In genomic region chr12:124918622-124918988, GRCh38 we compare ENCODE assay signal across 8 cellular contexts. TPM values are rescaled to one million over a fixed set of nuclear protein-coding genes. Genes with fewer than 3 reads are reported as not detected.
DNase-seq lines count a peak whose midpoint lies in the region; ATAC-seq and TF ChIP-seq lines count a peak whose summit lies in the region.
"Not testable (repeated sequence)": the region's sequence is repeated elsewhere in the genome, so short reads cannot be mapped to it uniquely, and the experiment has no call there.

No MANE protein-coding gene starts in this region.

- peak overlapping the region; percentile 55; the same call in 1 of the 2 replicates for H2AFZ ChIP-seq in DND-41 (ENCODE audit: low read depth, low read length)
- H2AFZ ChIP-seq in OCI-LY3 (ENCODE audit: low read depth, low read length); fibroblast of lung (ENCODE audit: low read length): not testable (repeated sequence)

- H3K4me1 ChIP-seq in DND-41 (ENCODE audit: insufficient read depth, low read length) (peaks cover 72% of the 10 kb centered on the region), OCI-LY3 (ENCODE audit: low read length) (peaks cover 64% of the 10 kb centered on the region), fibroblast of lung (ENCODE audit: control insufficient read depth, extremely low read depth, insufficient read depth, low read length) (peaks cover 14% of the 10 kb centered on the region), mesodermal cell (ENCODE audit: control insufficient read depth, insufficient read depth, low read length, poor library complexity, severe bottlenecking) (peaks cover 39% of the 10 kb centered on the region), rectal smooth muscle tissue (ENCODE audit: control insufficient read depth, insufficient read depth, low read length) (peaks cover 29% of the 10 kb centered on the region), transverse colon (peaks cover 18 to 69% (median 49%) of the 10 kb centered on the region in 4 donors)

- CTCF ChIA-PET in activated CD8-positive, alpha-beta T cell treated with anti-CD3 and anti-CD28 coated beads, Interleukin-2, amount 10 ng/mL, durations not matched to agents 7 days and 5 days (lab: Charles Lee), result interaction anchor here (1.0 to 16.8 kb wide), 8 partner anchors 8 to 144 kb away, joined by 3 to 391 read pairs (median 3); no protein-coding TSS in a partner anchor

- H3K9me3 ChIP-seq in DND-41 (ENCODE audit: insufficient read depth, low read length, severe bottlenecking); OCI-LY3 (ENCODE audit: insufficient read depth, low read length); fibroblast of lung (ENCODE audit: control insufficient read depth, insufficient read depth, low read depth, low read length); mesodermal cell (ENCODE audit: control insufficient read depth, low read length); transverse colon: not testable (repeated sequence)

- not testable (repeated sequence) for H4K20me1 ChIP-seq in DND-41 (ENCODE audit: insufficient read depth, low read length); OCI-LY3 (ENCODE audit: insufficient read depth, low read length); fibroblast of lung (ENCODE audit: control insufficient read depth, extremely low read depth, insufficient read depth, low read length)

- H3K9ac ChIP-seq in DND-41 (ENCODE audit: low read depth, low read length) (peak overlapping the region; percentile 80), OCI-LY3 (ENCODE audit: low read length) (peak overlapping the region; percentile 100), rectal smooth muscle tissue (ENCODE audit: low read length) (peak overlapping the region; percentile 22)
- not testable (repeated sequence) for H3K9ac ChIP-seq in fibroblast of lung (ENCODE audit: insufficient read depth, low read length)

- POLR2A ChIA-PET in activated CD8-positive, alpha-beta T cell treated with anti-CD3 and anti-CD28 coated beads, Interleukin-2, amount 10 ng/mL, durations not matched to agents 7 days and 5 days (lab: Charles Lee), result interaction anchor here (1.0 to 7.4 kb wide), 7 partner anchors 9 to 75 kb away, joined by 3 to 134 read pairs (median 8); partner anchors contain the start of gene BRI3BP

- peaks cover 14% of the 10 kb centered on the region for H3K36me3 Mint-ChIP-seq in activated CD8-positive, alpha-beta T cell treated with anti-CD3 and anti-CD28 coated beads, Interleukin-2, amount 10 ng/mL, durations not matched to agents 7 days and 5 days (ENCODE audit: low read depth)

- not testable (repeated sequence) for TF ChIP-seq POLR2A in transverse colon (IDR thresholded peaks at IDR 0.05)

- H3K4me2 ChIP-seq in DND-41 (ENCODE audit: insufficient read depth, low read length) (peak overlapping the region; percentile 77), OCI-LY3 (ENCODE audit: low read length) (peak overlapping the region; percentile 98), fibroblast of lung (ENCODE audit: extremely low read depth, insufficient read depth, low read length) (peak overlapping the region; percentile 95)

- not testable (repeated sequence) for H3K4me3 ChIP-seq in DND-41 (ENCODE audit: low read depth in 1 of 2, low read length in 2 of 2); brain microvascular endothelial cell (ENCODE audit: low read depth, low read length); mesodermal cell (ENCODE audit: extremely low read depth, insufficient read depth, low read length, poor library complexity, severe bottlenecking); rectal smooth muscle tissue (ENCODE audit: low read length)
- peak overlapping the region; percentile 100 for H3K4me3 ChIP-seq in OCI-LY3 (ENCODE audit: low read length)
- peak overlapping the region in 1 of 4 experiments; percentile 46 for H3K4me3 ChIP-seq in fibroblast of lung (replicated peaks in 1 of 4; ENCODE audit: control extremely low read depth in 1 of 4, insufficient read depth in 1 of 4, low read depth in 3 of 4, low read length in 4 of 4)
- peak overlapping the region in 1 of 4 donors; percentile 39 for H3K4me3 ChIP-seq in transverse colon

- H3K79me2 ChIP-seq in DND-41 (ENCODE audit: insufficient read depth, low read length) (peaks cover 23% of the 10 kb centered on the region), OCI-LY3 (ENCODE audit: low read length) (peaks cover 11% of the 10 kb centered on the region), fibroblast of lung (ENCODE audit: control insufficient read depth, insufficient read depth, low read length) (peaks cover 15% of the 10 kb centered on the region)

- not testable (repeated sequence) for ATAC-seq in DND-41 (ENCODE audit: insufficient read depth, low read depth); activated CD8-positive, alpha-beta T cell treated with anti-CD3 and anti-CD28 coated beads, Interleukin-2, amount 10 ng/mL, durations not matched to agents 7 days and 5 days

- in situ Hi-C loops in brain microvascular endothelial cell (cut with HindIII; ENCODE audit: low pct_ligation_motif_present, low sequenced_read_pairs); transverse colon (cut with MboI; ENCODE audit: low pct_ligation_motif_present in 1 of 4, low pct_unique_long_range_greater_than_20kb in 1 of 4, low sequenced_read_pairs in 3 of 4): not testable (repeated sequence)

- H3K27me3 Mint-ChIP-seq in activated CD8-positive, alpha-beta T cell treated with anti-CD3 and anti-CD28 coated beads, Interleukin-2, amount 10 ng/mL, durations not matched to agents 7 days and 5 days (ENCODE audit: low read depth), result not testable (repeated sequence)

- H3K36me3 ChIP-seq in DND-41 (ENCODE audit: insufficient read depth, low read length); OCI-LY3 (replicated peaks; ENCODE audit: low read depth, low read length); brain microvascular endothelial cell (replicated peaks); fibroblast of lung (ENCODE audit: control insufficient read depth, insufficient read depth, low read length); mesodermal cell (ENCODE audit: control insufficient read depth, insufficient read depth, low read length); rectal smooth muscle tissue (ENCODE audit: control insufficient read depth, insufficient read depth, low read length); transverse colon: not testable (repeated sequence)

- peak overlapping the region; percentile 98 for H3K27ac Mint-ChIP-seq in activated CD8-positive, alpha-beta T cell treated with anti-CD3 and anti-CD28 coated beads, Interleukin-2, amount 10 ng/mL, durations not matched to agents 7 days and 5 days

- TF ChIP-seq EP300 in transverse colon (IDR thresholded peaks at IDR 0.05; ENCODE audit: low read depth), result not testable (repeated sequence)

- intact Hi-C loops in transverse colon (cut with DNase I; ENCODE audit: low total_unique reads), result not testable (repeated sequence)

- TF ChIP-seq CTCF in DND-41 (IDR thresholded peaks at IDR 0.05; ENCODE audit: borderline replicate concordance, extremely low read depth, low read length, poor library complexity, severe bottlenecking); OCI-LY3 (IDR thresholded peaks at IDR 0.05; ENCODE audit: low read depth, low read length); brain microvascular endothelial cell (IDR thresholded peaks at IDR 0.05; ENCODE audit: low read depth, low read length, missing control alignments); fibroblast of lung (conservative IDR thresholded peaks at IDR 0.05 in 1 of 2, IDR thresholded peaks at IDR 0.05 in 1 of 2; ENCODE audit: low read depth in 1 of 2, low read length in 2 of 2); transverse colon (IDR thresholded peaks at IDR 0.05): not testable (repeated sequence)

- DNase-seq in DND-41; activated CD8-positive, alpha-beta T cell treated with anti-CD3 and anti-CD28 coated beads, Interleukin-2, amount 10 ng/mL, durations not matched to agents 7 days and 5 days; brain microvascular endothelial cell; fibroblast of lung (ENCODE audit: low read depth in 2 of 2); transverse colon: not testable (repeated sequence)

- H3K9me3 Mint-ChIP-seq in activated CD8-positive, alpha-beta T cell treated with anti-CD3 and anti-CD28 coated beads, Interleukin-2, amount 10 ng/mL, durations not matched to agents 7 days and 5 days (ENCODE audit: insufficient read depth), result not testable (repeated sequence)

- not testable (repeated sequence) for H3K27me3 ChIP-seq in DND-41 (ENCODE audit: insufficient read depth, low read length, poor library complexity); OCI-LY3 (ENCODE audit: low read depth, low read length); brain microvascular endothelial cell (replicated peaks); fibroblast of lung (ENCODE audit: control insufficient read depth, insufficient read depth, low read length); rectal smooth muscle tissue (ENCODE audit: control insufficient read depth, insufficient read depth, low read length); transverse colon

- H3K27ac ChIP-seq in DND-41 (ENCODE audit: low read length) (peak overlapping the region; percentile 98), OCI-LY3 (ENCODE audit: low read length) (peak overlapping the region; percentile 98), brain microvascular endothelial cell (peak overlapping the region; percentile 100), fibroblast of lung (ENCODE audit: insufficient read depth, low read length) (peak overlapping the region; percentile 100), mesodermal cell (ENCODE audit: low read depth, low read length, severe bottlenecking) (peak overlapping the region; percentile 100), rectal smooth muscle tissue (ENCODE audit: low read depth, low read length) (peak overlapping the region; percentile 96), transverse colon (peak overlapping the region; percentile 98 to 100 (median 98))

- WGBS in mesodermal cell (ENCODE audit: insufficient coverage in 2 of 2), 2 experiments, result 84 to 100% methylated on average over 3 of the region's 3 CpGs
- WGBS in transverse colon (ENCODE audit: low coverage in 1 of 2), 2 donors, result 83% methylated on average over 3 of the region's 3 CpGs; no CpG with 5 or more reads in 1 of the 2 donors

- peak overlapping the region; percentile 99 for H3K4me3 Mint-ChIP-seq in activated CD8-positive, alpha-beta T cell treated with anti-CD3 and anti-CD28 coated beads, Interleukin-2, amount 10 ng/mL, durations not matched to agents 7 days and 5 days

- H3K4me1 Mint-ChIP-seq in activated CD8-positive, alpha-beta T cell treated with anti-CD3 and anti-CD28 coated beads, Interleukin-2, amount 10 ng/mL, durations not matched to agents 7 days and 5 days (ENCODE audit: low read depth), result peaks cover 78% of the 10 kb centered on the region

RNA-seq across cellular contexts. Expression of gene UBC, which starts 4.2 kb away (rescaled TPM):
- total RNA-seq in activated CD8-positive, alpha-beta T cell treated with anti-CD3 and anti-CD28 coated beads, Interleukin-2, amount 10 ng/mL, durations not matched to agents 7 days and 5 days, result 100 to 1,000 TPM; 974 to 998 TPM
- 1,743 and 2,362 TPM in 2 replicates for total RNA-seq in fibroblast of lung
- polyA plus RNA-seq in fibroblast of lung, result 2,019 and 3,087 TPM in 2 replicates
- 1,272 and 1,540 TPM in 2 replicates for polyA plus RNA-seq in fibroblast of lung (2012)
- 2,337 and 2,675 TPM in 2 replicates for polyA minus RNA-seq in fibroblast of lung (ENCODE audit: low replicate concordance)
- 1,245 TPM for polyA plus RNA-seq in mesodermal cell (2013, experiment 1 of 2)
- 1,003 TPM for polyA plus RNA-seq in mesodermal cell (2013, experiment 2 of 2)
- total RNA-seq in transverse colon, result 1,000 to 10,000 TPM; 1,242 to 1,580 (median 1,406) TPM

RNA-seq across cellular contexts. Expression of gene SCARB1, which starts 54.9 kb away (rescaled TPM):
- total RNA-seq in activated CD8-positive, alpha-beta T cell treated with anti-CD3 and anti-CD28 coated beads, Interleukin-2, amount 10 ng/mL, durations not matched to agents 7 days and 5 days, result 10 to 100 TPM; 12.5 to 14.6 TPM
- total RNA-seq in fibroblast of lung, result 5.1 and 14.7 TPM in 2 replicates
- 32.5 and 39.4 TPM in 2 replicates for polyA plus RNA-seq in fibroblast of lung
- polyA plus RNA-seq in fibroblast of lung (2012), result 35.6 and 39.8 TPM in 2 replicates
- polyA minus RNA-seq in fibroblast of lung (ENCODE audit: low replicate concordance), result 69.9 and 70.9 TPM in 2 replicates
- 27.8 TPM for polyA plus RNA-seq in mesodermal cell (2013, experiment 1 of 2)
- polyA plus RNA-seq in mesodermal cell (2013, experiment 2 of 2), result 20.4 TPM
- total RNA-seq in transverse colon, result 100 to 1,000 TPM in 1 of 4 donors, 10 to 100 TPM in 3; 33.7 to 252 (median 43.6) TPM
